8 cellular contexts compared by ENCODE assay signal in the genomic region with DNA sequence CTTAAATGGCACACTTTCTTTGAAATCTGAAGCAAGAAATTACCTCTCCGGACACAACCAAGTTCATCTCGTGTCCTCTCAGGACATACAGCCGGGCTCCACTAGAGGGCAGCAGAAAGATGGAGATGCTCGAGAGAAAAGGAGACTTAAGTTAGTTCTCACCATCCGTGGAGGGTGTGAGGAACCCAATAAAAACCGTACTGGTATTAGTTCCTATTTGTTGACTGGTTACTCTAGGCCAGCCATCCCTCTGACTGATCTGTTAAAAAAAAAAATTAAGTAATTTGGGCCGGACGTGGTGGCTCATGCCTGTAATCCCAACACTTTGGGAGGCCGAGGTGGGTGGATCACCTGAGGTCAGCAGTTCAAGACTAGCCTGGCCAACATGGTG. TPM values are rescaled to one million over a fixed set of nuclear protein-coding genes. Genes with fewer than 3 reads are reported as not detected.
A peak's percentile ranks its signal among the peaks of the same experiment; 100 is the strongest.
DNase-seq lines count a peak whose midpoint lies in the region; ATAC-seq, FAIRE-seq and TF ChIP-seq lines count a peak whose summit lies in the region.

No MANE protein-coding gene starts in this region.

- H3K36me3 ChIP-seq in BE2C (no peaks in the 10 kb centered on the region), breast epithelium (no peaks in the 10 kb centered on the region)

- no peak overlapping the region for H3K27ac ChIP-seq in breast epithelium

- no peak for ATAC-seq in HG02852 (IDR thresholded peaks at IDR 0.05; ENCODE audit: unreplicated experiment)

- H3K27me3 ChIP-seq in BE2C (no peaks in the 10 kb centered on the region; the same call in 1 of the 2 replicates), breast epithelium (no peaks in the 10 kb centered on the region)

- FAIRE-seq in H54 (lab: Jason Lieb, UNC): no peak

- TF ChIP-seq POLR2A in H54 (IDR thresholded peaks at IDR 0.05; ENCODE audit: low read depth, low read length) (no peak), breast epithelium (IDR thresholded peaks at IDR 0.05) (no peak)

- H3K4me1 ChIP-seq in BE2C (peaks cover 3% of the 10 kb centered on the region; the same call in 1 of the 2 replicates), breast epithelium (peaks cover 0 to 8% of the 10 kb centered on the region in 2 donors)

- intact Hi-C loops in breast epithelium (cut with DNase I; ENCODE audit: low total_unique reads): no loop called here

- H3K9me3 ChIP-seq in BE2C (no peaks in the 10 kb centered on the region), breast epithelium (no peaks in the 10 kb centered on the region)

- H3K4me3 ChIP-seq in BE2C (ENCODE audit: low read depth, low read length) (peak overlapping the region; percentile 74; the same call in 1 of the 2 replicates), WI38 (ENCODE audit: low read depth, low read length) (no peak overlapping the region), breast epithelium (no peak overlapping the region)

- peak; percentile 98 for TF ChIP-seq CTCF in BE2C (IDR thresholded peaks at IDR 0.05; ENCODE audit: low read depth, low read length)
- TF ChIP-seq CTCF in WI38 (IDR thresholded peaks at IDR 0.05; ENCODE audit: low read depth, low read length): peak; percentile 92
- peak; percentile 37 to 87 (median 72) for TF ChIP-seq CTCF in breast epithelium (IDR thresholded peaks at IDR 0.05)

- peak; percentile 84 for DNase-seq in BE2C
- DNase-seq in H54 (ENCODE audit: insufficient read length, low spot score): peak; percentile 36
- peak; percentile 86 for DNase-seq in NCI-H226
- peak; percentile 77 for DNase-seq in breast epithelium (ENCODE audit: low spot score in 2 of 2)
- peak; percentile 92 for DNase-seq in inferior parietal cortex (ENCODE audit: extremely low spot score)
- peak; percentile 78 to 80 for DNase-seq in stimulated activated CD4-positive, alpha-beta T cell treated with anti-CD3 and anti-CD28 coated beads, Interleukin-1b, Interleukin-23, amount 100 ng/mL, for 4 hours (ENCODE audit: low read depth in 2 of 2)

RNA-seq across cellular contexts. Expression of a gene that starts 7.9 kb away (rescaled TPM):
- not detected for polyA plus RNA-seq in BE2C (2012; ENCODE audit: insufficient read depth, insufficient read length, low read depth)
- total RNA-seq in breast epithelium: 1 to 10 TPM; 1.1 to 4.6 (median 1.3) TPM

RNA-seq across cellular contexts. Expression of a gene that starts 58.5 kb away (rescaled TPM):
- 2.8 TPM for polyA plus RNA-seq in BE2C (2012; ENCODE audit: insufficient read depth, insufficient read length, low read depth)
- 1 to 10 TPM in 1 of 3 donors, under 1 TPM in 2; 0.80 to 1.3 (median 0.88) TPM for total RNA-seq in breast epithelium

Comparison
In these comparisons a context has a peak if more than half of its experiments do, and no peak if none do; other contexts are left out.
1. DNase-seq: peak in every context shown above with its lines; median percentile 92 in inferior parietal cortex; 86 in NCI-H226; 84 in BE2C; 79 in stimulated activated CD4-positive, alpha-beta T cell treated with anti-CD3 and anti-CD28 coated beads, Interleukin-1b, Interleukin-23, amount 100 ng/mL, for 4 hours; 77 in breast epithelium; 36 in H54.